Comparison of ENCODE assay signal across 10 cellular contexts in genomic region chr4:189202869-189203271, GRCh38.
DNase-seq lines count a peak whose midpoint lies in the region; ATAC-seq and TF ChIP-seq lines count a peak whose summit lies in the region.
"Had no signal": no experiment of that assay in that cellular context is flagged by ENCODE, and none has a peak within 500 bp of the region (broad histone marks: within the 10 kb centered on the region; RNA-seq: fewer than 3 reads in every experiment).

No MANE protein-coding gene starts in this region.

- no peak overlapping the region for H3K4me3 ChIP-seq in DND-41 (ENCODE audit: low read depth in 1 of 2, low read length in 2 of 2)
- peak overlapping the region; percentile 35 for H3K4me3 ChIP-seq in MG63

- H3K4me1 ChIP-seq in DND-41 (ENCODE audit: insufficient read depth, low read length), result no peaks in the 10 kb centered on the region

- H4K20me1 ChIP-seq in DND-41 (ENCODE audit: insufficient read depth, low read length), result no peaks in the 10 kb centered on the region

- no peak overlapping the region for H2AFZ ChIP-seq in DND-41 (ENCODE audit: low read depth, low read length)

- H3K27me3 Mint-ChIP-seq in neural crest cell (ENCODE audit: low read depth), result peaks cover 5% of the 10 kb centered on the region
- H3K27me3 Mint-ChIP-seq: naive thymus-derived CD8-positive, alpha-beta T cell had no signal

- H3K36me3 ChIP-seq in DND-41 (ENCODE audit: insufficient read depth, low read length) (no peaks in the 10 kb centered on the region), MG63 (no peaks in the 10 kb centered on the region)
- H3K36me3 ChIP-seq: WERI-Rb-1 had no signal

- peaks cover 11% of the 10 kb centered on the region for H3K4me1 Mint-ChIP-seq in neural crest cell

- H3K4me2 ChIP-seq in DND-41 (ENCODE audit: insufficient read depth, low read length), result no peak overlapping the region

- H3K27ac ChIP-seq in DND-41 (ENCODE audit: low read length), result no peak overlapping the region
- H3K27ac ChIP-seq: WERI-Rb-1 had no signal

- H3K9ac ChIP-seq in DND-41 (ENCODE audit: low read depth, low read length), result no peak overlapping the region

- no peaks in the 10 kb centered on the region for H3K79me2 ChIP-seq in DND-41 (ENCODE audit: insufficient read depth, low read length)

- TF ChIP-seq CTCF in DND-41 (IDR thresholded peaks at IDR 0.05; ENCODE audit: borderline replicate concordance, extremely low read depth, low read length, poor library complexity, severe bottlenecking) (no peak), neural crest cell (conservative IDR thresholded peaks at IDR 0.05) (no peak)

- no peaks in the 10 kb centered on the region for H3K9me3 Mint-ChIP-seq in neural crest cell

- H3K4me3 Mint-ChIP-seq in neural crest cell, result no peak overlapping the region

- H3K36me3 Mint-ChIP-seq in neural crest cell (ENCODE audit: low read depth), result no peaks in the 10 kb centered on the region
- H3K36me3 Mint-ChIP-seq: naive thymus-derived CD8-positive, alpha-beta T cell had no signal

- H3K27me3 ChIP-seq in DND-41 (ENCODE audit: insufficient read depth, low read length, poor library complexity), result no peaks in the 10 kb centered on the region
- H3K27me3 ChIP-seq in MG63, result no peaks in the 10 kb centered on the region

- ATAC-seq in DND-41 (ENCODE audit: insufficient read depth, low read depth) (peak; percentile 73), HG03175 (IDR thresholded peaks at IDR 0.05; ENCODE audit: unreplicated experiment) (no peak)
- ATAC-seq: naive thymus-derived CD8-positive, alpha-beta T cell had no signal

- peak; percentile 13 for DNase-seq in DND-41
- DNase-seq in MG63, result peak; percentile 4
- peak; percentile 55 for DNase-seq in dedifferentiated amniotic fluid mesenchymal stem cell (ENCODE audit: extremely low spot score)
- no peak for DNase-seq in neural crest cell (ENCODE audit: low read depth, low spot score)
- no peak for DNase-seq in central memory CD4-positive, alpha-beta T cell
- no peak for DNase-seq in COR-L47 (lab: John Stamatoyannopoulos, UW)
- DNase-seq in SW 1271 (lab: John Stamatoyannopoulos, UW), result no peak

- peak overlapping the region; percentile 90 for H3K27ac Mint-ChIP-seq in neural crest cell (ENCODE audit: unreplicated experiment)
- H3K27ac Mint-ChIP-seq: naive thymus-derived CD8-positive, alpha-beta T cell had no signal

- no peaks in the 10 kb centered on the region for H3K9me3 ChIP-seq in DND-41 (ENCODE audit: insufficient read depth, low read length, severe bottlenecking)
- H3K9me3 ChIP-seq in MG63, result no peaks in the 10 kb centered on the region

Comparison
In these comparisons a context has a peak if more than half of its experiments do, and no peak if none do; other contexts are left out.
1. DNase-seq: peak in DND-41 (single experiment), MG63 (single experiment) and dedifferentiated amniotic fluid mesenchymal stem cell (single experiment); none in neural crest cell (single experiment), central memory CD4-positive, alpha-beta T cell (single experiment), COR-L47 (single experiment) and SW 1271 (0 of 2).